Comparison of ENCODE assay signal across 15 cellular contexts in the genomic region with DNA sequence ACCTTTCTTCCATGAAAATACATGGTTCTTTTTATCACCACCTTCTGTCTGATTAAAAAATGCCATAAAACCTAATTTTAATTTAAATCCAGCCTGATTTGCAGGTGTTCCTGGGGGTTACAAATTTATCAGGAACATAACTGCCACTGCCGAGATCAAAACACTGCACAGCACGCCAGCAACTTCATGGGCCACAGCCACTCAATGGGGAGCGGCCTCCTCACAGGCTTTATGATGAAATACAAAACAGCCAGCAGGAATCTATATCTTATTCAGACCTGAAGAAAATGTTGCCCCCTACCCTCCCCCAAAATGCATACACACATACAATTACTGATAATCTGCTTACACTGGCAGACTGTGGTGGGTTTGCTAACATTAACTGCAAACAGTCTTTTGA.
DNase-seq lines count a peak whose midpoint lies in the region; ATAC-seq and TF ChIP-seq lines count a peak whose summit lies in the region.
"Had no signal": no experiment of that assay in that cellular context is flagged by ENCODE, and none has a peak within 500 bp of the region (broad histone marks: within the 10 kb centered on the region; RNA-seq: fewer than 3 reads in every experiment).

No MANE protein-coding gene starts in this region.

- intact Hi-C loops in esophagus muscularis mucosa (cut with DNase I): no loop called here
- intact Hi-C loops in sigmoid colon (cut with DNase I): no loop called here

- DNase-seq in NCI-H2107 treated with DMSO at 0.1 percent for 48 hours (lab: John Stamatoyannopoulos, UW; ENCODE audit: unreplicated experiment) (peak; percentile 55), NCI-H2107 (lab: John Stamatoyannopoulos, UW) (no peak), NCI-H2227 (lab: John Stamatoyannopoulos, UW; ENCODE audit: unreplicated experiment) (peak; percentile 73), SHP77 treated with DMSO at 0.1 percent for 48 hours (lab: John Stamatoyannopoulos, UW) (peak; percentile 23), esophagus muscularis mucosa (ENCODE audit: extremely low spot score) (no peak), sigmoid colon (no peak)
- DNase-seq: 8988T; CD4-positive, alpha-beta memory T cell; H9; NCI-H1436; NCI-H2171; NCI-H524; RPMI8226 had no signal

- no peak overlapping the region for H2AFZ ChIP-seq in neuron (ENCODE audit: low read depth, low read length)

- H3K4me3 ChIP-seq in neuron (ENCODE audit: low read length): peak overlapping the region; percentile 18
- no peak overlapping the region for H3K4me3 ChIP-seq in esophagus muscularis mucosa
- H3K4me3 ChIP-seq in sigmoid colon: no peak overlapping the region

- H3K36me3 ChIP-seq in neuron (ENCODE audit: insufficient read depth, low read length): no peaks in the 10 kb centered on the region
- H3K36me3 ChIP-seq in esophagus muscularis mucosa: no peaks in the 10 kb centered on the region
- no peaks in the 10 kb centered on the region for H3K36me3 ChIP-seq in sigmoid colon

- no peak for TF ChIP-seq POLR2A in esophagus muscularis mucosa (IDR thresholded peaks at IDR 0.05; ENCODE audit: low read depth)
- no peak for TF ChIP-seq POLR2A in sigmoid colon (IDR thresholded peaks at IDR 0.05)

- H3K9me3 ChIP-seq in neuron (ENCODE audit: low read length) (no peaks in the 10 kb centered on the region), esophagus muscularis mucosa (no peaks in the 10 kb centered on the region), sigmoid colon (no peaks in the 10 kb centered on the region)

- H3K4me1 ChIP-seq in neuron (ENCODE audit: insufficient read depth, low read length) (peaks cover 83% of the 10 kb centered on the region), esophagus muscularis mucosa (peaks cover 0 to 14% (median 10%) of the 10 kb centered on the region in 4 donors), sigmoid colon (peaks cover 0 to 26% (median 11%) of the 10 kb centered on the region in 4 donors)

- TF ChIP-seq EP300 in esophagus muscularis mucosa (IDR thresholded peaks at IDR 0.05): no peak
- TF ChIP-seq EP300 in sigmoid colon (IDR thresholded peaks at IDR 0.05): no peak

- H3K27ac ChIP-seq in esophagus muscularis mucosa (replicated peaks in 1 of 4) (no peak overlapping the region), sigmoid colon (no peak overlapping the region)

- H3K27me3 ChIP-seq in neuron (ENCODE audit: insufficient read depth, low read length) (no peaks in the 10 kb centered on the region), esophagus muscularis mucosa (no peaks in the 10 kb centered on the region), sigmoid colon (no peaks in the 10 kb centered on the region)

- WGBS in esophagus muscularis mucosa: 100% methylated on average over 3 of the region's 3 CpGs
- 95 to 96% methylated on average over 3 of the region's 3 CpGs for WGBS in sigmoid colon, 2 donors

- no peak for ATAC-seq in HG02798 (IDR thresholded peaks at IDR 0.05; ENCODE audit: poor library complexity, unreplicated experiment)

- TF ChIP-seq CTCF in esophagus muscularis mucosa (IDR thresholded peaks at IDR 0.05) (no peak), sigmoid colon (IDR thresholded peaks at IDR 0.05) (no peak)

Comparison
In these comparisons a context has a peak if more than half of its experiments do, and no peak if none do; other contexts are left out.
1. DNase-seq: peak in NCI-H2107 treated with DMSO at 0.1 percent for 48 hours (single experiment), NCI-H2227 (single experiment) and SHP77 treated with DMSO at 0.1 percent for 48 hours (single experiment); none in NCI-H2107 (single experiment), esophagus muscularis mucosa (single experiment) and sigmoid colon (single experiment).